In the genomic region with DNA sequence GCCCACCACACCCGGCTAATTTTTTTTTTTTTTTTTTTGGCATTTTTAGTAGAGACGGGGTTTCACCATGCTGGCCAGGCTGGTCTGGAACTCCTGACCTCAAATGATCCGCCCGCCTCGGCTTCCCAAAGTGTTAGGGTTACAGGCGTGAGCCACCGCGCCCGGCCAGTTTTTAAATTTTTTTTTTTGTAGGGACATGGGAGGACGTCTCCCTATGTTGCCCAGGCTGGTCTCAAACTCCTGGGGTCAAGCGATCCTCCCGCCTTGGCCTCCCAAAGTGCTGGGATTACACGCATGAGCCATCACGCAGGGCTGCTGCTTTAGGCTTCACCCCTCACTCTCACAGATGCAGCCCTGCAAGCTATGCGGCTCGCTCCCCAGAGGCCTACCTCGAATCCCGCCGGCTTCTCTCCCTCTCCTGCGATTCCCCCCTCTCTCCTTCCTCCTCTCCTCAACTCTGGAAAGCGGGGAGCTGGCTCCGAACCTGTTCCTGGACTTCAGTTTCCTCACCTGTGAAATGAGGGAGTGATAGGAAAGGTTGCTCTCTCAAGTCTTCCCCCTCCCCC, we compare ENCODE assay signal across 8 cellular contexts. TPM values are rescaled to one million over a fixed set of nuclear protein-coding genes. Genes with fewer than 3 reads are reported as not detected.
DNase-seq lines count a peak whose midpoint lies in the region; ATAC-seq and TF ChIP-seq lines count a peak whose summit lies in the region.

No MANE protein-coding gene starts in this region.

- peak overlapping the region; percentile 92; the same call in 1 of the 2 replicates for H3K27ac ChIP-seq in VCaP
- no peak overlapping the region for H3K27ac ChIP-seq in fibroblast of lung (ENCODE audit: insufficient read depth, low read length)
- H3K27ac ChIP-seq in smooth muscle cell (ENCODE audit: low read depth), result no peak overlapping the region

- H3K9ac ChIP-seq in fibroblast of lung (ENCODE audit: insufficient read depth, low read length) (no peak overlapping the region), smooth muscle cell (ENCODE audit: low read depth) (no peak overlapping the region)

- H3K4me1 ChIP-seq in fibroblast of lung (ENCODE audit: control insufficient read depth, extremely low read depth, insufficient read depth, low read length), result no peaks in the 10 kb centered on the region
- peaks cover 18% of the 10 kb centered on the region for H3K4me1 ChIP-seq in smooth muscle cell (ENCODE audit: low read depth)

- no peak for TF ChIP-seq CTCF in VCaP (conservative IDR thresholded peaks at IDR 0.05)
- TF ChIP-seq CTCF in fibroblast of lung (conservative IDR thresholded peaks at IDR 0.05 in 1 of 2, IDR thresholded peaks at IDR 0.05 in 1 of 2; ENCODE audit: low read depth in 1 of 2, low read length in 2 of 2), result no peak
- TF ChIP-seq CTCF in smooth muscle cell (IDR thresholded peaks at IDR 0.05; ENCODE audit: borderline replicate concordance, insufficient read depth, poor library complexity, severe bottlenecking), result no peak

- no peak for DNase-seq in T-helper 1 cell
- DNase-seq in fibroblast of lung (ENCODE audit: low read depth in 2 of 2), result no peak
- DNase-seq in smooth muscle cell (lab: John Stamatoyannopoulos, UW; ENCODE audit: unreplicated experiment), result no peak
- no peak for DNase-seq in NCI-H345 treated with DMSO at 0.1 percent for 48 hours (lab: John Stamatoyannopoulos, UW; ENCODE audit: unreplicated experiment)

- peak overlapping the region; percentile 81 for H3K27ac Mint-ChIP-seq in T-helper 1 cell treated with Interleukin-12 subunit alpha and Interleukin-12 subunit beta and Interleukin-4 antibody, amounts not matched to agents 30 μg/mL and 1 μg/mL, for 36 hours

- no peaks in the 10 kb centered on the region for H3K9me3 Mint-ChIP-seq in T-helper 1 cell treated with Interleukin-12 subunit alpha and Interleukin-12 subunit beta and Interleukin-4 antibody, amounts not matched to agents 30 μg/mL and 1 μg/mL, for 36 hours

- peaks cover 30% of the 10 kb centered on the region for H3K4me1 Mint-ChIP-seq in T-helper 1 cell treated with Interleukin-12 subunit alpha and Interleukin-12 subunit beta and Interleukin-4 antibody, amounts not matched to agents 30 μg/mL and 1 μg/mL, for 36 hours (ENCODE audit: low read depth)

- H3K4me3 Mint-ChIP-seq in T-helper 1 cell treated with Interleukin-12 subunit alpha and Interleukin-12 subunit beta and Interleukin-4 antibody, amounts not matched to agents 30 μg/mL and 1 μg/mL, for 36 hours, result peak overlapping the region; percentile 86

- no peak for ATAC-seq in GM21717 (IDR thresholded peaks at IDR 0.05; ENCODE audit: unreplicated experiment)
- no peak for ATAC-seq in GM21529 (IDR thresholded peaks at IDR 0.05; ENCODE audit: unreplicated experiment)

- H3K36me3 ChIP-seq in fibroblast of lung (ENCODE audit: control insufficient read depth, insufficient read depth, low read length) (peaks cover 5% of the 10 kb centered on the region), smooth muscle cell (ENCODE audit: low read depth) (no peaks in the 10 kb centered on the region)

- H3K4me3 ChIP-seq in fibroblast of lung (replicated peaks in 1 of 4; ENCODE audit: control extremely low read depth in 1 of 4, insufficient read depth in 1 of 4, low read depth in 3 of 4, low read length in 4 of 4), result peak overlapping the region in 3 of 4 experiments; percentile 94 to 99 (median 99)
- peak overlapping the region; percentile 80 for H3K4me3 ChIP-seq in smooth muscle cell

- peaks cover 17% of the 10 kb centered on the region for H3K36me3 Mint-ChIP-seq in T-helper 1 cell treated with Interleukin-12 subunit alpha and Interleukin-12 subunit beta and Interleukin-4 antibody, amounts not matched to agents 30 μg/mL and 1 μg/mL, for 36 hours (ENCODE audit: low read depth)

- H3F3A ChIP-seq in smooth muscle cell (ENCODE audit: low read depth), result no peaks in the 10 kb centered on the region

- H3K9me3 ChIP-seq in fibroblast of lung (ENCODE audit: control insufficient read depth, insufficient read depth, low read depth, low read length), result no peaks in the 10 kb centered on the region
- no peaks in the 10 kb centered on the region for H3K9me3 ChIP-seq in smooth muscle cell (replicated peaks; ENCODE audit: low read depth)

- H3K27me3 ChIP-seq in fibroblast of lung (ENCODE audit: control insufficient read depth, insufficient read depth, low read length), result no peaks in the 10 kb centered on the region
- no peaks in the 10 kb centered on the region for H3K27me3 ChIP-seq in smooth muscle cell (ENCODE audit: low read depth)

- H3K79me2 ChIP-seq in fibroblast of lung (ENCODE audit: control insufficient read depth, insufficient read depth, low read length) (peaks cover 29% of the 10 kb centered on the region), smooth muscle cell (ENCODE audit: low read depth) (peaks cover 33% of the 10 kb centered on the region)

- no peaks in the 10 kb centered on the region for H4K20me1 ChIP-seq in fibroblast of lung (ENCODE audit: control insufficient read depth, extremely low read depth, insufficient read depth, low read length)
- H4K20me1 ChIP-seq in smooth muscle cell (ENCODE audit: low read depth), result peaks cover 34% of the 10 kb centered on the region

- 57% methylated on average over 22 of the region's 22 CpGs for WGBS in smooth muscle cell (ENCODE audit: low lambda C conversion rate)

- peak overlapping the region; percentile 87 for H3K4me2 ChIP-seq in fibroblast of lung (ENCODE audit: extremely low read depth, insufficient read depth, low read length)
- H3K4me2 ChIP-seq in smooth muscle cell, result peak overlapping the region; percentile 99

- H2AFZ ChIP-seq in fibroblast of lung (ENCODE audit: low read length) (no peak overlapping the region), smooth muscle cell (ENCODE audit: low read depth) (no peak overlapping the region)

- H3K27me3 Mint-ChIP-seq in T-helper 1 cell treated with Interleukin-12 subunit alpha and Interleukin-12 subunit beta and Interleukin-4 antibody, amounts not matched to agents 30 μg/mL and 1 μg/mL, for 36 hours (ENCODE audit: low read depth), result peaks cover 5% of the 10 kb centered on the region

RNA-seq across cellular contexts. Expression of gene CCDC157, which starts 0.9 kb away (rescaled TPM):
- total RNA-seq in fibroblast of lung (1.0 and 1.5 TPM in 2 replicates), smooth muscle cell (1.5 and 4.8 TPM in 2 replicates)
- polyA plus RNA-seq in fibroblast of lung (0.77 and 1.1 TPM in 2 replicates), smooth muscle cell (2.5 and 6.0 TPM in 2 replicates)
- polyA plus RNA-seq in fibroblast of lung (2012), result 0.91 and 1.6 TPM in 2 replicates
- polyA minus RNA-seq in fibroblast of lung (ENCODE audit: low replicate concordance), result 0.15 and 0.43 TPM in 2 replicates

RNA-seq across cellular contexts. Expression of gene SF3A1, which starts 1.0 kb away (rescaled TPM):
- 10.8 and 17.0 TPM in 2 replicates for total RNA-seq in fibroblast of lung
- 22.9 and 45.9 TPM in 2 replicates for polyA plus RNA-seq in fibroblast of lung
- 54.0 and 92.7 TPM in 2 replicates for polyA plus RNA-seq in fibroblast of lung (2012)
- polyA minus RNA-seq in fibroblast of lung (ENCODE audit: low replicate concordance), result 363 and 681 TPM in 2 replicates
- 46.0 and 55.0 TPM in 2 replicates for total RNA-seq in smooth muscle cell
- 86.7 and 86.9 TPM in 2 replicates for polyA plus RNA-seq in smooth muscle cell

RNA-seq across cellular contexts. Expression of gene RNF215, which starts 29.5 kb away (rescaled TPM):
- 20.3 and 30.2 TPM in 2 replicates for total RNA-seq in fibroblast of lung
- polyA plus RNA-seq in fibroblast of lung, result 4.2 and 5.3 TPM in 2 replicates
- 9.4 and 10.3 TPM in 2 replicates for polyA plus RNA-seq in fibroblast of lung (2012)
- 15.7 and 19.7 TPM in 2 replicates for polyA minus RNA-seq in fibroblast of lung (ENCODE audit: low replicate concordance)
- 11.6 and 21.2 TPM in 2 replicates for total RNA-seq in smooth muscle cell
- 3.4 and 5.9 TPM in 2 replicates for polyA plus RNA-seq in smooth muscle cell

RNA-seq across cellular contexts. Expression of gene TBC1D10A, which starts 31.0 kb away (rescaled TPM):
- total RNA-seq in fibroblast of lung, result 8.5 and 11.7 TPM in 2 replicates
- 9.2 and 10.8 TPM in 2 replicates for polyA plus RNA-seq in fibroblast of lung
- 13.8 and 15.5 TPM in 2 replicates for polyA plus RNA-seq in fibroblast of lung (2012)
- 25.0 and 31.5 TPM in 2 replicates for polyA minus RNA-seq in fibroblast of lung (ENCODE audit: low replicate concordance)
- 16.8 and 23.0 TPM in 2 replicates for total RNA-seq in smooth muscle cell
- 51.1 and 57.6 TPM in 2 replicates for polyA plus RNA-seq in smooth muscle cell

RNA-seq across cellular contexts. Expression of gene SEC14L2, which starts 39.1 kb away (rescaled TPM):
- total RNA-seq in fibroblast of lung, result 4.9 and 5.8 TPM in 2 replicates
- 10.2 and 17.3 TPM in 2 replicates for polyA plus RNA-seq in fibroblast of lung
- 8.3 and 18.7 TPM in 2 replicates for polyA plus RNA-seq in fibroblast of lung (2012)
- polyA minus RNA-seq in fibroblast of lung (ENCODE audit: low replicate concordance), result 10.9 and 68.9 TPM in 2 replicates
- total RNA-seq in smooth muscle cell, result 7.9 and 15.1 TPM in 2 replicates
- polyA plus RNA-seq in smooth muscle cell, result 8.0 and 8.2 TPM in 2 replicates
